In the genomic region with DNA sequence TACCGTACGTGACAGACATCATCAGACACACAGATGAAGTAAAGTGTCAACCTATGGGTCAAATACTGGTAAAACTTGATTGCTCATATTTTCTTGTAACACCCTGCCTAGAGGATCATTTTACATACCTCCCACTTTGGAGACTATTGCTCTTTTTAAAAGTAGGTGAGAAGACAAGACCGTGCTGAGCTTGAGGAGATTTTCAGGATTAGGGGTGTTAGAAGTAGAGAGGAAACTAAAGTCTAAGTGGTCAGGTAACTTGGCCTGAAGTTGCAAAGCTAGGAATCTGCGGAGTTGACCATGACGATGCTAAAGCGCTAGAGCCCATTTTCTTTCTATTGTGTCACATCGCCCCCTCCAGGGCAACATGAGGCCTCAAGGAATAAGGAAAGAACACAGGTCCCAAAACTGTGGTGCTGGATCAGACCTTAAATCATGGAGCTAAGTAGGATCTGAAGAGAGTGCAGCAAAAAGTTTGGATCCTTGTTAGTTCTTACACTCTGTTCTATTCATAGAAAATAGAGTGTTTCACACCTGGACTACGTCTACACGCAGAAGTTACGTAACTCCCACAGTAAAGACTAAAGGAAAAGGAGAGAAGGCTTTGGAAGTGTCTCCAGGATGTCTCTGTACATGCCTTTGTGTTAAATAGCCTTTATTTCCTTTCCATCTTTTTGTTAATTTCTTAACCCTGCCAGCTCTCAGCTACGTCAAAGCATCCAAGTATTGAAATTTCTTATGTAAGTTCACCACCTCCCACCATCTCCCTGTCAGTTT, we compare ENCODE assay signal across 9 cellular contexts. TPM values are rescaled to one million over a fixed set of nuclear protein-coding genes. Genes with fewer than 3 reads are reported as not detected.
A peak's percentile ranks its signal among the peaks of the same experiment; 100 is the strongest.
DNase-seq lines count a peak whose midpoint lies in the region; ATAC-seq, FAIRE-seq and TF ChIP-seq lines count a peak whose summit lies in the region.
"Had no signal": no experiment of that assay in that cellular context is flagged by ENCODE, and none has a peak within 500 bp of the region (broad histone marks: within the 10 kb centered on the region; RNA-seq: fewer than 3 reads in every experiment).

No MANE protein-coding gene starts in this region.

- H3K36me3 ChIP-seq in pancreas = no peaks in the 10 kb centered on the region

- CTCF ChIA-PET in activated CD4-positive, alpha-beta T cell treated with anti-CD3 and anti-CD28 coated beads, Interleukin-2, amount 10 ng/mL, durations not matched to agents 7 days and 5 days (lab: Charles Lee) = interaction anchor here (0.8 to 1.8 kb wide), 3 partner anchors 18 to 58 kb away, joined by 3 to 5 read pairs (median 4); no protein-coding TSS in a partner anchor

- intact Hi-C loops in pancreas (cut with DNase I) = loop anchor here in 1 of 3 donors (10.0 kb wide), 1 partner anchor 50 kb away; no protein-coding TSS in a partner anchor

- no peaks in the 10 kb centered on the region for H3K4me1 ChIP-seq in pancreas

- H3K4me3 ChIP-seq in pancreas = no peak overlapping the region

- H3K27me3 Mint-ChIP-seq in activated CD4-positive, alpha-beta T cell treated with anti-CD3 and anti-CD28 coated beads, Interleukin-2, amount 10 ng/mL, durations not matched to agents 7 days and 5 days = peaks cover 2% of the 10 kb centered on the region

- H3K4me3 Mint-ChIP-seq in activated CD4-positive, alpha-beta T cell treated with anti-CD3 and anti-CD28 coated beads, Interleukin-2, amount 10 ng/mL, durations not matched to agents 7 days and 5 days = no peak overlapping the region
- H3K4me3 Mint-ChIP-seq: stimulated activated effector memory CD8-positive, alpha-beta T cell treated with anti-CD3 and anti-CD28 coated beads, Interleukin-12 subunit alpha, Interleukin-12 subunit beta, amount 100 ng/mL, for 72 hours had no signal

- H3K4me1 Mint-ChIP-seq in activated CD4-positive, alpha-beta T cell treated with anti-CD3 and anti-CD28 coated beads, Interleukin-2, amount 10 ng/mL, durations not matched to agents 7 days and 5 days = peaks cover 4% of the 10 kb centered on the region

- POLR2A ChIA-PET in activated CD4-positive, alpha-beta T cell treated with anti-CD3 and anti-CD28 coated beads, Interleukin-2, amount 10 ng/mL, durations not matched to agents 7 days and 5 days (lab: Charles Lee) = no interaction called here

- DNase-seq in NOMO-1 (lab: John Stamatoyannopoulos, UW; ENCODE audit: unreplicated experiment in 2 of 2) (peak; percentile 27 to 30), NOMO-1 treated with dmso at 0.1 percent for 144 hours (lab: John Stamatoyannopoulos, UW; ENCODE audit: unreplicated experiment) (no peak), LHCN-M2 (ENCODE audit: low read depth) (peak; percentile 71), glomerular endothelial cell (ENCODE audit: extremely low read depth, low read depth, low spot score) (peak; percentile 54), pancreas (peak in 4 of 6 donors; percentile 29 to 70 (median 57)), NCI-H2171 (lab: John Stamatoyannopoulos, UW) (no peak)
- peak; percentile 44 for DNase-seq in activated CD4-positive, alpha-beta T cell treated with anti-CD3 and anti-CD28 coated beads, Interleukin-2, amount 10 ng/mL, durations not matched to agents 7 days and 5 days

- peak; percentile 37 to 59 (median 50) for TF ChIP-seq CTCF in pancreas (IDR thresholded peaks at IDR 0.05)

- no peak for FAIRE-seq in pancreas (lab: Jason Lieb, UNC)

- no peak overlapping the region for H3K27ac Mint-ChIP-seq in activated CD4-positive, alpha-beta T cell treated with anti-CD3 and anti-CD28 coated beads, Interleukin-2, amount 10 ng/mL, durations not matched to agents 7 days and 5 days
- H3K27ac Mint-ChIP-seq: stimulated activated effector memory CD8-positive, alpha-beta T cell treated with anti-CD3 and anti-CD28 coated beads, Interleukin-12 subunit alpha, Interleukin-12 subunit beta, amount 100 ng/mL, for 72 hours had no signal

- WGBS in pancreas, 2 donors = 24 to 27% methylated on average over 11 of the region's 11 CpGs

- H3K27me3 ChIP-seq in pancreas = no peaks in the 10 kb centered on the region

- H3K27ac ChIP-seq in pancreas = no peak overlapping the region

- H3K9me3 ChIP-seq in pancreas = no peaks in the 10 kb centered on the region

- no peaks in the 10 kb centered on the region for H3K9me3 Mint-ChIP-seq in activated CD4-positive, alpha-beta T cell treated with anti-CD3 and anti-CD28 coated beads, Interleukin-2, amount 10 ng/mL, durations not matched to agents 7 days and 5 days
- H3K9me3 Mint-ChIP-seq: stimulated activated effector memory CD8-positive, alpha-beta T cell treated with anti-CD3 and anti-CD28 coated beads, Interleukin-12 subunit alpha, Interleukin-12 subunit beta, amount 100 ng/mL, for 72 hours had no signal

- peak; percentile 90 to 99 (median 98) for ATAC-seq in pancreas
- no peak for ATAC-seq in HG03280 (IDR thresholded peaks at IDR 0.05; ENCODE audit: unreplicated experiment)
- ATAC-seq: stimulated activated effector memory CD8-positive, alpha-beta T cell treated with anti-CD3 and anti-CD28 coated beads, Interleukin-12 subunit alpha, Interleukin-12 subunit beta, amount 100 ng/mL, for 72 hours had no signal

- no peaks in the 10 kb centered on the region for H3K36me3 Mint-ChIP-seq in activated CD4-positive, alpha-beta T cell treated with anti-CD3 and anti-CD28 coated beads, Interleukin-2, amount 10 ng/mL, durations not matched to agents 7 days and 5 days (ENCODE audit: low read depth)
- H3K36me3 Mint-ChIP-seq: stimulated activated effector memory CD8-positive, alpha-beta T cell treated with anti-CD3 and anti-CD28 coated beads, Interleukin-12 subunit alpha, Interleukin-12 subunit beta, amount 100 ng/mL, for 72 hours had no signal

RNA-seq across cellular contexts. Expression of a gene that starts 8.7 kb away (rescaled TPM):
- total RNA-seq in LHCN-M2 (2014; rRNA removed) (6.7 and 11.3 TPM in 2 replicates), glomerular endothelial cell (1.7 and 4.8 TPM in 2 replicates), pancreas (10 to 100 TPM; 10.8 to 17.0 (median 14.0) TPM)
- 6.2 TPM for polyA plus RNA-seq in LHCN-M2 (2012)
- 10 to 100 TPM; 29.8 to 31.0 TPM for total RNA-seq in activated CD4-positive, alpha-beta T cell treated with anti-CD3 and anti-CD28 coated beads, Interleukin-2, amount 10 ng/mL, durations not matched to agents 7 days and 5 days
- 10 to 100 TPM; 24.1 to 27.8 TPM for polyA plus RNA-seq in pancreas

Comparison
In these comparisons a context has a peak if more than half of its experiments do, and no peak if none do; other contexts are left out.
1. DNase-seq: peak in NOMO-1 (2 of 2), LHCN-M2 (single experiment), activated CD4-positive, alpha-beta T cell treated with anti-CD3 and anti-CD28 coated beads, Interleukin-2, amount 10 ng/mL, durations not matched to agents 7 days and 5 days (single experiment), glomerular endothelial cell (single experiment) and pancreas (4 of 6); none in NOMO-1 treated with dmso at 0.1 percent for 144 hours (single experiment) and NCI-H2171 (single experiment).